Comparison of ENCODE assay signal across 10 cellular contexts in genomic region chr9:84266087-84266561, GRCh38.
DNase-seq lines count a peak whose midpoint lies in the region; ATAC-seq, FAIRE-seq and TF ChIP-seq lines count a peak whose summit lies in the region.
"Had no signal": no experiment of that assay in that cellular context is flagged by ENCODE, and none has a peak within 500 bp of the region (broad histone marks: within the 10 kb centered on the region; RNA-seq: fewer than 3 reads in every experiment).

No MANE protein-coding gene starts in this region.

- peaks cover 10% of the 10 kb centered on the region for H3K4me1 Mint-ChIP-seq in activated naive CD4-positive, alpha-beta T cell treated with anti-CD3 and anti-CD28 coated beads for 36 hours (ENCODE audit: low read depth)
- H3K4me1 Mint-ChIP-seq in effector memory CD8-positive, alpha-beta T cell (ENCODE audit: low read depth in 2 of 2), result peaks cover 0 to 4% of the 10 kb centered on the region in 2 donors

- H3K4me2 ChIP-seq in K562 (ENCODE audit: insufficient read depth, low read length), result no peak overlapping the region

- no peak for TF ChIP-seq EP300 in K562 (IDR thresholded peaks at IDR 0.05; ENCODE audit: low read length)

- TF ChIP-seq CTCF in K562 (IDR thresholded peaks at IDR 0.05 in 2 of 3, conservative IDR thresholded peaks at IDR 0.05 in 1 of 3; ENCODE audit: insufficient read depth in 2 of 3, low read depth in 1 of 3, low read length in 3 of 3), result no peak

- H3K36me3 ChIP-seq in K562 (ENCODE audit: control insufficient read depth, insufficient read depth, low read length) (no peaks in the 10 kb centered on the region), small intestine (ENCODE audit: control insufficient read depth in 2 of 2, insufficient read depth in 2 of 2, low read length in 2 of 2) (no peaks in the 10 kb centered on the region)

- in situ Hi-C loops in K562 (cut with MboI), result no loop called here

- intact Hi-C loops in activated naive CD4-positive, alpha-beta T cell treated with anti-CD3 and anti-CD28 coated beads for 36 hours (cut with micrococcal nuclease), result loop anchor here (1.0 kb wide), 2 partner anchors 30 to 345 kb away; partner anchors contain the start of gene KIF27
- intact Hi-C loops in K562 (cut with micrococcal nuclease), result no loop called here

- no peaks in the 10 kb centered on the region for H3K36me3 Mint-ChIP-seq in activated naive CD4-positive, alpha-beta T cell treated with anti-CD3 and anti-CD28 coated beads for 36 hours (ENCODE audit: low read depth)
- H3K36me3 Mint-ChIP-seq in effector memory CD8-positive, alpha-beta T cell (ENCODE audit: insufficient read depth), result no peaks in the 10 kb centered on the region

- peak; percentile 47 for DNase-seq in activated naive CD4-positive, alpha-beta T cell treated with anti-CD3 and anti-CD28 coated beads for 36 hours
- DNase-seq in activated naive CD4-positive, alpha-beta T cell treated with Interleukin-2 at 50 U/mL for 16 hours, result no peak
- peak; percentile 13 to 95 (median 85) for DNase-seq in NCI-H1417 (lab: John Stamatoyannopoulos, UW)
- DNase-seq in K562 (ENCODE audit: extremely low read depth in 1 of 4, low spot score in 3 of 4), result no peak
- DNase-seq in small intestine, result peak; percentile 85
- no peak for DNase-seq in EL
- DNase-seq in stimulated activated naive CD4-positive, alpha-beta T cell (lab: John Stamatoyannopoulos, UW), result no peak
- DNase-seq in effector memory CD8-positive, alpha-beta T cell, result no peak
- DNase-seq: trophoblast cell had no signal

- TF ChIP-seq POLR2A in K562 (conservative IDR thresholded peaks at IDR 0.05), result no peak

- H3K9me1 ChIP-seq in K562 (ENCODE audit: control insufficient read depth, insufficient read depth, low read length), result no peaks in the 10 kb centered on the region

- H3K4me3 ChIP-seq in K562, result no peak overlapping the region
- no peak overlapping the region for H3K4me3 ChIP-seq in small intestine (ENCODE audit: low read depth in 1 of 2, low read length in 2 of 2)

- H3K4me1 ChIP-seq in K562 (replicated peaks in 1 of 2; ENCODE audit: control insufficient read depth in 2 of 2, insufficient read depth in 2 of 2, low read length in 2 of 2) (no peaks in the 10 kb centered on the region; a peak in 1 of 5 replicates), small intestine (ENCODE audit: control insufficient read depth in 2 of 2, insufficient read depth in 1 of 2, low read depth in 1 of 2, low read length in 1 of 2) (no peaks in the 10 kb centered on the region)

- H3K27me3 ChIP-seq in K562 (ENCODE audit: control insufficient read depth in 2 of 2, insufficient read depth in 2 of 2, low read length in 2 of 2), result peaks cover 0 to 3% of the 10 kb centered on the region in 2 experiments; a peak in 3 of 5 replicates
- H3K27me3 ChIP-seq in small intestine (ENCODE audit: control insufficient read depth in 2 of 2, insufficient read depth in 2 of 2, low read length in 2 of 2), result no peaks in the 10 kb centered on the region

- no peak for ATAC-seq in K562
- ATAC-seq in effector memory CD8-positive, alpha-beta T cell (replicated peaks), result no peak

- WGBS in K562 (ENCODE audit: insufficient coverage, low coverage, missing lambda C conversion rate), result 3% methylated on average over 4 of the region's 5 CpGs
- WGBS in small intestine, 3 donors, result 8 to 30% (median 23%) methylated on average over 5 of the region's 5 CpGs

- H3K4me3 Mint-ChIP-seq in activated naive CD4-positive, alpha-beta T cell treated with anti-CD3 and anti-CD28 coated beads for 36 hours, result peak overlapping the region; percentile 29
- H3K4me3 Mint-ChIP-seq in effector memory CD8-positive, alpha-beta T cell, result no peak overlapping the region

- H3K79me2 ChIP-seq in K562 (ENCODE audit: control insufficient read depth, insufficient read depth, low read length), result no peaks in the 10 kb centered on the region

- no peak for TF ChIP-seq RAD21 in K562 (CRISPR knock-in tag; conservative IDR thresholded peaks at IDR 0.05 in 1 of 2, IDR thresholded peaks at IDR 0.05 in 1 of 2)

- H3K27me3 Mint-ChIP-seq in activated naive CD4-positive, alpha-beta T cell treated with anti-CD3 and anti-CD28 coated beads for 36 hours (ENCODE audit: low read depth), result peaks cover 4% of the 10 kb centered on the region
- H3K27me3 Mint-ChIP-seq in effector memory CD8-positive, alpha-beta T cell, result peaks cover 18 to 23% of the 10 kb centered on the region in 2 donors

- POLR2A ChIA-PET in K562 (lab: Yijun Ruan, JAX), result no interaction called here

- no peak overlapping the region for H3K9ac ChIP-seq in K562 (ENCODE audit: insufficient read depth in 1 of 2, low read depth in 2 of 2, low read length in 2 of 2)

- no peaks in the 10 kb centered on the region for H4K20me1 ChIP-seq in K562 (replicated peaks; ENCODE audit: control insufficient read depth, insufficient read depth, low read length)

- no peak overlapping the region for H2AFZ ChIP-seq in K562 (ENCODE audit: low read depth, low read length)

- H3K9me3 Mint-ChIP-seq in activated naive CD4-positive, alpha-beta T cell treated with anti-CD3 and anti-CD28 coated beads for 36 hours, result no peaks in the 10 kb centered on the region
- H3K9me3 Mint-ChIP-seq in effector memory CD8-positive, alpha-beta T cell, result no peaks in the 10 kb centered on the region

- H3K9me3 ChIP-seq in K562 (replicated peaks; ENCODE audit: control insufficient read depth, insufficient read depth, low read depth, low read length) (no peaks in the 10 kb centered on the region), small intestine (ENCODE audit: control insufficient read depth, low read depth) (no peaks in the 10 kb centered on the region)

- FAIRE-seq in K562 (lab: Jason Lieb, UNC) (no peak), small intestine (lab: Jason Lieb, UNC) (no peak)

- CTCF ChIA-PET in activated naive CD4-positive, alpha-beta T cell treated with anti-CD3 and anti-CD28 coated beads for 36 hours (lab: Charles Lee), result interaction anchor here (0.6 to 1.5 kb wide), 4 partner anchors 19 to 56 kb away, joined by 4 to 8 read pairs (median 5); no protein-coding TSS in a partner anchor
- CTCF ChIA-PET in K562 (lab: Yijun Ruan, JAX; ENCODE audit: low intra/inter-chr PET ratio), result no interaction called here

- peak overlapping the region; percentile 53 for H3K27ac Mint-ChIP-seq in activated naive CD4-positive, alpha-beta T cell treated with anti-CD3 and anti-CD28 coated beads for 36 hours
- no peak overlapping the region for H3K27ac Mint-ChIP-seq in effector memory CD8-positive, alpha-beta T cell

- no TSS peak for BruUV-seq in K562 (replicated peaks; lab: Mats Ljungman, UMichigan)

- no peak overlapping the region for H3K27ac ChIP-seq in K562 (ENCODE audit: extremely low read depth, low read depth, low read length)
- H3K27ac ChIP-seq in small intestine (ENCODE audit: low read depth in 1 of 2, low read length in 1 of 2), result peak overlapping the region in 1 of 2 donors; percentile 46
- H3K27ac ChIP-seq: C4-2B had no signal

TF ChIP-seq in K562, 482 proteins besides CTCF, POLR2A, EP300 and RAD21:
- TF ChIP-seq MYNN (IDR thresholded peaks at IDR 0.05) (no peak), MYNN (CRISPR knock-in tag; IDR thresholded peaks at IDR 0.05) (no peak), RFX1 (IDR thresholded peaks at IDR 0.05) (peak; percentile 16; the same call in 1 of the 2 replicates), HMGN3 (IDR thresholded peaks at IDR 0.05; ENCODE audit: borderline replicate concordance, extremely low read depth, insufficient read length, low read depth, low read length) (no peak), FOXM1 (IDR thresholded peaks at IDR 0.05; ENCODE audit: low read depth) (no peak), FOXM1 (CRISPR knock-in tag; IDR thresholded peaks at IDR 0.05; ENCODE audit: low read depth) (no peak)

Comparison
In these comparisons a context has a peak if more than half of its experiments do, and no peak if none do; other contexts are left out.
1. DNase-seq: peak in activated naive CD4-positive, alpha-beta T cell treated with anti-CD3 and anti-CD28 coated beads for 36 hours (single experiment), NCI-H1417 (3 of 3) and small intestine (single experiment); none in activated naive CD4-positive, alpha-beta T cell treated with Interleukin-2 at 50 U/mL for 16 hours (single experiment), K562 (0 of 4), EL (single experiment), stimulated activated naive CD4-positive, alpha-beta T cell (0 of 6) and effector memory CD8-positive, alpha-beta T cell (0 of 3).